Comparison of ENCODE assay signal across 7 cellular contexts in the genomic region with DNA sequence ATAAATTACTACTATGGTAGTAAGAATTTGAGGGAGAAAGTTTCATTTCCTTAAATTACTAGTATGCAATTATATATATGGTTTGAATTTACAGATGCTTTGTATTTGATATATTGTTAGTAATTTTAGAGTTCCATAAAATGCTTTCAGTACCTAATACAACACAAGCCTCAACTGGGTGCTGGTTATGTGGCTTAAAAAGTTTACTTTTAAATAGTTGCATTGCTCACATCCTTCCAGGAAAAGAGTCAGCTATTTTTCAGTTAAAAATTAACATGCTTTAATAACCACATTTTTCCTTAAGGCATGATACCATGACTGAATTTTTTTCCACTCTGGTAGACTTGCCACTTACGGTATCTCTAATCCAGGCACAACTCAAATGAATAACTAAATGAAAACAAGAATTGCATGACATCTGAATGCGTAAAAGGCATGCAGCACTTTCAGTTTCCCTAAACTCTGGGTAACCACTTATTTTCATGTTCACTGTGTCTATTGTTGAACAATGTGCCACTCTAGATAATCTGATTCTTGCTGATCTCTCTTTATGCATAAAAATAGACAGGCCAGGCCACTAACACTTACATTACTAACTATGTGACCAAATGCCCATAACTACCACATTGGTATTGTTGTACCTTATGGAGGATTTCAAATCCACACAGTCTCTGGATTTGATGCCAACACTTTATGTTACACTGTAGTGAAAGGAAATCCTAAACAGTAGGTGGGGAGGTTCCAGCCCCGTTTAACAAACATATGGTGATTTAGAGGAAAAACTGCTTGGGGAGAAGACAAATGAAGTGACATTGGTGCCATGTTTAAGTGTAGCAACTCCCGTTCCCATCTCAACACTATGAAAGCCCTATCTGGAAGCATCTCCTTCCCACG. TPM values are rescaled to one million over a fixed set of nuclear protein-coding genes. Genes with fewer than 3 reads are reported as not detected.
DNase-seq lines count a peak whose midpoint lies in the region; ATAC-seq and TF ChIP-seq lines count a peak whose summit lies in the region.

No MANE protein-coding gene starts in this region.

- no peaks in the 10 kb centered on the region for H4K20me1 ChIP-seq in SU-DHL-6 (ENCODE audit: low read depth, low read length)

- H3K4me1 Mint-ChIP-seq in nephron, result peaks cover 17% of the 10 kb centered on the region

- DNase-seq in hippocampal formation (lab: John Stamatoyannopoulos, UW) (no peak), NCI-H2081 (lab: John Stamatoyannopoulos, UW) (no peak), occipital lobe (lab: John Stamatoyannopoulos, UW) (no peak)

- no peaks in the 10 kb centered on the region for H3K9me3 ChIP-seq in SU-DHL-6 (ENCODE audit: insufficient read depth, low read length)

- H3K9ac ChIP-seq in SU-DHL-6 (ENCODE audit: low read length), result no peak overlapping the region

- no peak overlapping the region for H2AFZ ChIP-seq in SU-DHL-6 (ENCODE audit: low read depth, low read length, severe bottlenecking)

- H3K27me3 Mint-ChIP-seq in nephron (ENCODE audit: low read depth), result no peaks in the 10 kb centered on the region

- TF ChIP-seq CTCF in SU-DHL-6 (IDR thresholded peaks at IDR 0.05; ENCODE audit: insufficient read depth, low read length, poor library complexity, severe bottlenecking), result no peak
- TF ChIP-seq CTCF in nephron (IDR thresholded peaks at IDR 0.05; ENCODE audit: unreplicated experiment in 3 of 3), result no peak

- ATAC-seq in GM19023 (IDR thresholded peaks at IDR 0.05; ENCODE audit: unreplicated experiment) (peak; percentile 96), HG02840 (IDR thresholded peaks at IDR 0.05; ENCODE audit: low FRiP score, unreplicated experiment) (peak; percentile 79)

- H3K27ac ChIP-seq in SU-DHL-6 (ENCODE audit: low read depth, low read length), result no peak overlapping the region

- peaks cover 2% of the 10 kb centered on the region for H3K9me3 Mint-ChIP-seq in nephron

- H3F3A ChIP-seq in SU-DHL-6 (ENCODE audit: insufficient read depth), result no peaks in the 10 kb centered on the region

- peak overlapping the region; percentile 35 for H3K4me2 ChIP-seq in SU-DHL-6 (ENCODE audit: low read depth, low read length, poor library complexity, severe bottlenecking)

- no peaks in the 10 kb centered on the region for H3K36me3 ChIP-seq in SU-DHL-6 (ENCODE audit: low read length)

- no peaks in the 10 kb centered on the region for H3K9me2 ChIP-seq in SU-DHL-6 (replicated peaks; ENCODE audit: insufficient read depth, low read length)

- peak overlapping the region; percentile 50 to 89 (median 54) for H3K27ac Mint-ChIP-seq in nephron

- no peaks in the 10 kb centered on the region for H3K79me2 ChIP-seq in SU-DHL-6 (ENCODE audit: insufficient read depth, low read length)

- no peak overlapping the region for H3K4me3 ChIP-seq in SU-DHL-6 (ENCODE audit: insufficient read depth, low read length, poor library complexity, severe bottlenecking)

- no peaks in the 10 kb centered on the region for H3K36me3 Mint-ChIP-seq in nephron (ENCODE audit: low read depth)

- H3K27me3 ChIP-seq in SU-DHL-6 (ENCODE audit: low read length), result no peaks in the 10 kb centered on the region

- no peak overlapping the region for H3K4me3 Mint-ChIP-seq in nephron

RNA-seq across cellular contexts. Expression of a gene that starts 35.5 kb away (rescaled TPM):
- 173 TPM for total RNA-seq in occipital lobe
